26 cellular contexts compared by ENCODE assay signal in the genomic region with DNA sequence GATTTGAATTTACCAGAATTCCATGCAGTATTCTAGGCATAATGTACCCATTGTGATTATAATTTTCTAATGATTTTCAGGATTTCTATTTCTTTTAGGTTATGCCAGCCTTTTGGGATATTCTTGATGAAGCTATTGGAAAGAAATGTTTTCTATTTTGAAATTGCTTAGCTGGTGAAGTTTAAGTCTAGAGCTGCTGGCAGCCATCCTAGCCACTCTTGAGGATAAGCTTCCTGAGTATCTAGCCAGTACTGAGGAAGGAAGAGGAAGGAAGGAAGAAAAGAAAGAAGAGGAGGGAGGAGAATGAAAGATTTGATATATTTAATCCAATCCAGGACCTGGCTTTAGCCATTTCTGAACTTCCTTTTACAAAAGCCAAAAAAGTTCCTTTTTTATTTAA.
"Had no signal": no experiment of that assay in that cellular context is flagged by ENCODE, and none has a peak within 500 bp of the region (broad histone marks: within the 10 kb centered on the region; RNA-seq: fewer than 3 reads in every experiment).

No MANE protein-coding gene starts in this region.

- H3K36me3 Mint-ChIP-seq: activated naive CD8-positive, alpha-beta T cell; T-cell had no signal

- H3K27me3 ChIP-seq: brain microvascular endothelial cell, cardiac muscle cell had no signal

- H3K9ac ChIP-seq: KMS-11 had no signal

- DNase-seq: activated B cell treated with CpG ODN at 0.5 μM for 24 hours; activated CD4-positive, alpha-beta memory T cell treated with anti-CD3 and anti-CD28 coated beads, Interleukin-2, amount 10 ng/mL, durations not matched to agents 7 days and 5 days; activated CD4-positive, alpha-beta T cell treated with anti-CD3 and anti-CD28 coated beads, Interleukin-2, amount 10 ng/mL, durations not matched to agents 7 days and 5 days; activated gamma-delta T cell; activated naive CD4-positive, alpha-beta T cell treated with anti-CD3 and anti-CD28 coated beads for 36 hours; activated T-cell treated with anti-CD3 and anti-CD28 coated beads for 4 hours; activated T-cell treated with anti-CD3 and anti-CD28 coated beads, Interleukin-2, amount 50 U/mL, for 48 hours; brain microvascular endothelial cell; NCI-H1092 treated with DMSO at 0.1 percent for 48 hours; NCI-H1417 treated with DMSO at 0.1 percent for 48 hours; NCI-H1694 treated with DMSO at 0.1 percent for 48 hours; NCI-H2029 treated with DMSO at 0.1 percent for 48 hours; NCI-H345; NCI-H510A; NCI-H526 treated with DMSO at 0.1 percent for 48 hours; NCI-H82; NK-92 treated with Interleukin-12 subunit alpha and Interleukin-12 subunit beta, amount 100 ng/mL, for 24 hours; PC-3; SIG-M5; T-cell; T-helper 2 cell; T1000 had no signal

- H3K4me3 Mint-ChIP-seq: activated B cell treated with CpG ODN at 0.5 μM for 24 hours; activated CD4-positive, alpha-beta memory T cell treated with anti-CD3 and anti-CD28 coated beads, Interleukin-2, amount 10 ng/mL, durations not matched to agents 7 days and 5 days; activated CD4-positive, alpha-beta T cell treated with anti-CD3 and anti-CD28 coated beads, Interleukin-2, amount 10 ng/mL, durations not matched to agents 7 days and 5 days; activated naive CD4-positive, alpha-beta T cell treated with anti-CD3 and anti-CD28 coated beads for 36 hours; activated naive CD8-positive, alpha-beta T cell; activated T-helper 17 cell treated with anti-CD3 and anti-CD28 coated beads, Interleukin-2, amount 50 U/mL, for 72 hours; T-cell had no signal

- H3K4me2 ChIP-seq: KMS-11 had no signal

- ATAC-seq: activated T-helper 17 cell treated with anti-CD3 and anti-CD28 coated beads, Interleukin-2, amount 50 U/mL, for 72 hours; PC-3; T-cell had no signal

- H3K27ac Mint-ChIP-seq: activated B cell treated with CpG ODN at 0.5 μM for 24 hours; activated CD4-positive, alpha-beta memory T cell treated with anti-CD3 and anti-CD28 coated beads, Interleukin-2, amount 10 ng/mL, durations not matched to agents 7 days and 5 days; activated CD4-positive, alpha-beta T cell treated with anti-CD3 and anti-CD28 coated beads, Interleukin-2, amount 10 ng/mL, durations not matched to agents 7 days and 5 days; activated naive CD4-positive, alpha-beta T cell treated with anti-CD3 and anti-CD28 coated beads for 36 hours; activated naive CD8-positive, alpha-beta T cell; activated T-helper 17 cell treated with anti-CD3 and anti-CD28 coated beads, Interleukin-2, amount 50 U/mL, for 72 hours; T-cell had no signal

- H3K27ac ChIP-seq: brain microvascular endothelial cell, cardiac muscle cell, KMS-11 had no signal

- H3K9me3 Mint-ChIP-seq: activated B cell treated with CpG ODN at 0.5 μM for 24 hours; activated CD4-positive, alpha-beta memory T cell treated with anti-CD3 and anti-CD28 coated beads, Interleukin-2, amount 10 ng/mL, durations not matched to agents 7 days and 5 days; activated CD4-positive, alpha-beta T cell treated with anti-CD3 and anti-CD28 coated beads, Interleukin-2, amount 10 ng/mL, durations not matched to agents 7 days and 5 days; activated naive CD4-positive, alpha-beta T cell treated with anti-CD3 and anti-CD28 coated beads for 36 hours; activated T-helper 17 cell treated with anti-CD3 and anti-CD28 coated beads, Interleukin-2, amount 50 U/mL, for 72 hours; T-cell had no signal

- H3K36me3 ChIP-seq: brain microvascular endothelial cell, cardiac muscle cell had no signal

- H3K4me1 Mint-ChIP-seq: activated B cell treated with CpG ODN at 0.5 μM for 24 hours; activated CD4-positive, alpha-beta memory T cell treated with anti-CD3 and anti-CD28 coated beads, Interleukin-2, amount 10 ng/mL, durations not matched to agents 7 days and 5 days; activated CD4-positive, alpha-beta T cell treated with anti-CD3 and anti-CD28 coated beads, Interleukin-2, amount 10 ng/mL, durations not matched to agents 7 days and 5 days; activated T-helper 17 cell treated with anti-CD3 and anti-CD28 coated beads, Interleukin-2, amount 50 U/mL, for 72 hours had no signal

- H3K4me3 ChIP-seq: cardiac muscle cell had no signal
